ENCODE assay signal across 22 cellular contexts in the genomic region with DNA sequence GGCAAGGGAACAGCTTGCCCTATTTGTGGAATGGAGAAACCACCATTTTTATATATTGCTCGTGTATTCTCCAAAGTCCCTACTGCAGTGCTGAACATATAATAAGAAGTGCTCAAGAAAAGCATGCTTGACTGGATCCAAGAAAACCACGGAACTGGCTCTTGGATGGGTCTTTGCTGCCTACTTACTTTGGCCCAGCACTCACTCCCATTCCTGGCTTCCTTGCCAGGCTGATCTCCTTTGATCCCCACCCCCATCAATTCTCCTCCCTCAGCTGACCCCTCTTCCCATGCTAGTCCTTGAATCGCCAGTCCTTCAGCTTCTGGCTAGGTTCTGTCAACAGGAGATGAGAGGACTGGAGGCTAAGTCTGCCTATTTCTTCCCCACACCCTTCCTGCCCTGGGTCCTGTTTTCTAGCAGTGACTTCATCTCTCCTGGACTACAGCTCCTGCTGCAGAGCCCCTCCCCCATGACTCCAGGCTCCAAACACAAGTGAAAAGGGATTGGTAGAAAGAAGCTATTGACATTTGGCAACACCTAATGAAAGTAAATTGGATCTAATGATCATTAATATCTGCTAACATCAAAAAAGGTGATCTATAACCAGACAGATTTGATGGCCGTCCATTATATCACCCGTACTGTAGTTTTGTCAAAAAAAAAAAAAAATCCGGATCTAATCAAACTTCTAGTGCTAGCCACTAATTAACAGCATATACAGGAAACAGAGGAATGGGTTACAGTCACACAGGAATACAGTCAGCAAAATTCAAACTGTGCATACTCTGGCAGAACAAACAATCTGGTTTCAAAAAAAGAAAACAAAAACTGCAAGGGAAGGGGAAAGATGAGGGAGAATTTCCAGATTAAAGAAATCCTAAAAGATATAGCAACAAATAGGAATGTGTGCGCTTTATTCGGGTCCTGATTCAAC. TPM values are rescaled to one million over a fixed set of nuclear protein-coding genes. Genes with fewer than 3 reads are reported as not detected.
DNase-seq lines count a peak whose midpoint lies in the region; ATAC-seq, FAIRE-seq and TF ChIP-seq lines count a peak whose summit lies in the region.
"Had no signal": no experiment of that assay in that cellular context is flagged by ENCODE, and none has a peak within 500 bp of the region (broad histone marks: within the 10 kb centered on the region; RNA-seq: fewer than 3 reads in every experiment).

No MANE protein-coding gene starts in this region.

- no peak overlapping the region; the same call in 1 of the 2 replicates for H3K4me3 ChIP-seq in ACC112 (ENCODE audit: low read depth, low read length)
- peak overlapping the region; percentile 38 for H3K4me3 ChIP-seq in GM23248
- no peak overlapping the region for H3K4me3 ChIP-seq in astrocyte (ENCODE audit: insufficient read depth, low read depth, low read length)

- 20% methylated on average over 8 of the region's 8 CpGs for WGBS in GM23248 (ENCODE audit: low coverage in 1 of 2, low lambda C conversion rate in 2 of 2, missing lambda C conversion rate in 2 of 2), 2 experiments

- FAIRE-seq in astrocyte (lab: Jason Lieb, UNC): no peak

- H3K36me3 ChIP-seq in ACC112 (ENCODE audit: insufficient read depth, low read length): no peaks in the 10 kb centered on the region
- no peaks in the 10 kb centered on the region for H3K36me3 ChIP-seq in GM23248 (ENCODE audit: low read depth)
- no peaks in the 10 kb centered on the region for H3K36me3 ChIP-seq in astrocyte (ENCODE audit: insufficient read depth, low read length)
- H3K36me3 ChIP-seq: neutrophil had no signal

- no peak overlapping the region for H3K9ac ChIP-seq in GM23248
- no peak overlapping the region for H3K9ac ChIP-seq in astrocyte (ENCODE audit: low read length)
- H3K9ac ChIP-seq: SK-N-SH had no signal

- no peak overlapping the region for H3K27ac ChIP-seq in ACC112 (ENCODE audit: low read depth, low read length)
- H3K27ac ChIP-seq in GM23248: no peak overlapping the region
- H3K27ac ChIP-seq in astrocyte (ENCODE audit: low read depth, low read length): no peak overlapping the region
- H3K27ac ChIP-seq: neutrophil had no signal

- no peak for TF ChIP-seq CTCF in astrocyte (IDR thresholded peaks at IDR 0.05; ENCODE audit: insufficient read depth, low read depth, low read length)

- H3K79me2 ChIP-seq in ACC112 (ENCODE audit: control insufficient read depth, insufficient read depth, low read length, unreplicated experiment) (no peaks in the 10 kb centered on the region), GM23248 (ENCODE audit: insufficient read depth) (no peaks in the 10 kb centered on the region), astrocyte (ENCODE audit: insufficient read depth, low read length) (no peaks in the 10 kb centered on the region)

- H3K36me3 Mint-ChIP-seq in astrocyte (ENCODE audit: low read depth, unreplicated experiment): no peaks in the 10 kb centered on the region
- H3K36me3 Mint-ChIP-seq: CD4-positive, alpha-beta memory T cell had no signal

- H3K9me3 ChIP-seq in GM23248 (ENCODE audit: low read depth): no peaks in the 10 kb centered on the region
- no peaks in the 10 kb centered on the region for H3K9me3 ChIP-seq in astrocyte (ENCODE audit: insufficient read depth, low read depth, low read length)
- H3K9me3 ChIP-seq: neutrophil, SK-N-SH had no signal

- peak overlapping the region; percentile 37 for H3K27ac Mint-ChIP-seq in astrocyte (ENCODE audit: unreplicated experiment)
- H3K27ac Mint-ChIP-seq: activated CD4-positive, alpha-beta T cell treated with anti-CD3 and anti-CD28 coated beads, Interleukin-2, amount 10 ng/mL, durations not matched to agents 7 days and 5 days; CD4-positive, alpha-beta memory T cell had no signal

- DNase-seq in GM23248: peak; percentile 51
- no peak for DNase-seq in astrocyte (ENCODE audit: low read depth)
- peak; percentile 76 for DNase-seq in islet precursor cell
- DNase-seq in SKM-1 treated with dmso at 0.1 percent for 144 hours (lab: John Stamatoyannopoulos, UW; ENCODE audit: unreplicated experiment): no peak
- DNase-seq in NCI-H2107 (lab: John Stamatoyannopoulos, UW): no peak
- DNase-seq: activated CD4-positive, alpha-beta T cell treated with anti-CD3 and anti-CD28 coated beads, Interleukin-2, amount 10 ng/mL, durations not matched to agents 7 days and 5 days; amygdala; CD4-positive, alpha-beta memory T cell; cerebellar nuclear complex; effector CD4-positive, alpha-beta T cell; NCI-H1105; NCI-H2171; NCI-H774; SK-N-SH had no signal

- H3K4me3 Mint-ChIP-seq in astrocyte (ENCODE audit: unreplicated experiment): no peak overlapping the region
- H3K4me3 Mint-ChIP-seq: activated CD4-positive, alpha-beta T cell treated with anti-CD3 and anti-CD28 coated beads, Interleukin-2, amount 10 ng/mL, durations not matched to agents 7 days and 5 days; CD4-positive, alpha-beta memory T cell had no signal

- H2AFZ ChIP-seq in ACC112 (ENCODE audit: low read length, unreplicated experiment): peak overlapping the region; percentile 1
- H2AFZ ChIP-seq in GM23248: peak overlapping the region; percentile 73
- H2AFZ ChIP-seq in astrocyte (ENCODE audit: low read depth, low read length): no peak overlapping the region

- H3K9me2 ChIP-seq in GM23248 (ENCODE audit: insufficient read depth): no peaks in the 10 kb centered on the region
- H3K9me2 ChIP-seq: SK-N-SH had no signal

- no peaks in the 10 kb centered on the region for H3F3A ChIP-seq in GM23248 (ENCODE audit: insufficient read depth)

- no peaks in the 10 kb centered on the region for H3K4me1 ChIP-seq in ACC112 (ENCODE audit: control insufficient read depth, insufficient read depth, low read length, unreplicated experiment)
- H3K4me1 ChIP-seq in GM23248 (ENCODE audit: insufficient read depth): peaks cover 10% of the 10 kb centered on the region; the same call in 1 of the 2 replicates
- H3K4me1 ChIP-seq in astrocyte (ENCODE audit: insufficient read depth, low read length): no peaks in the 10 kb centered on the region

- no peak for ATAC-seq in HG02981 (IDR thresholded peaks at IDR 0.05; ENCODE audit: unreplicated experiment)
- ATAC-seq in HG03108 (IDR thresholded peaks at IDR 0.05; ENCODE audit: unreplicated experiment): no peak

- in situ Hi-C loops in GM23248 (cut with MboI): no loop called here

- no peaks in the 10 kb centered on the region for H4K20me1 ChIP-seq in GM23248 (ENCODE audit: insufficient read depth)
- H4K20me1 ChIP-seq in astrocyte (ENCODE audit: insufficient read depth, low read length): no peaks in the 10 kb centered on the region

- peaks cover 11% of the 10 kb centered on the region for H3K4me1 Mint-ChIP-seq in astrocyte (ENCODE audit: low read depth, unreplicated experiment)
- H3K4me1 Mint-ChIP-seq: activated CD4-positive, alpha-beta T cell treated with anti-CD3 and anti-CD28 coated beads, Interleukin-2, amount 10 ng/mL, durations not matched to agents 7 days and 5 days; CD4-positive, alpha-beta memory T cell had no signal

- peaks cover 20% of the 10 kb centered on the region for H3K27me3 Mint-ChIP-seq in astrocyte (ENCODE audit: low read depth, unreplicated experiment)

- H3K9me3 Mint-ChIP-seq in astrocyte (ENCODE audit: unreplicated experiment): no peaks in the 10 kb centered on the region
- H3K9me3 Mint-ChIP-seq: activated CD4-positive, alpha-beta T cell treated with anti-CD3 and anti-CD28 coated beads, Interleukin-2, amount 10 ng/mL, durations not matched to agents 7 days and 5 days; CD4-positive, alpha-beta memory T cell had no signal

- H3K4me2 ChIP-seq in GM23248 (ENCODE audit: unreplicated experiment) (peak overlapping the region; percentile 51), astrocyte (ENCODE audit: low read length) (no peak overlapping the region)
- H3K4me2 ChIP-seq: SK-N-SH had no signal

- H3K27me3 ChIP-seq in ACC112 (ENCODE audit: insufficient read depth, low read length): peaks cover 40% of the 10 kb centered on the region
- H3K27me3 ChIP-seq in GM23248 (replicated peaks; ENCODE audit: insufficient read depth): no peaks in the 10 kb centered on the region
- H3K27me3 ChIP-seq in astrocyte (ENCODE audit: insufficient read depth, low read length): peaks cover 15% of the 10 kb centered on the region

RNA-seq across cellular contexts. Expression of a gene that starts 7.8 kb away (rescaled TPM):
- not detected in 2 replicates for total RNA-seq in GM23248 (2014; rRNA removed; shearing (Covaris generic))
- polyA plus RNA-seq in GM23248 (2016; fragmentation: Nextera tagmentation; extraction: Ambion mirVana): not detected in 2 replicates
- total RNA-seq in astrocyte: not detected in 2 replicates
- total RNA-seq: activated CD4-positive, alpha-beta T cell treated with anti-CD3 and anti-CD28 coated beads, Interleukin-2, amount 10 ng/mL, durations not matched to agents 7 days and 5 days; CD4-positive, alpha-beta memory T cell; HT1080; LHCN-M2; mononuclear cell; temporal lobe had no signal
- polyA plus RNA-seq: CD4-positive, alpha-beta memory T cell; SK-N-SH had no signal

RNA-seq across cellular contexts. Expression of a gene that starts 54.0 kb away (rescaled TPM):
- 10.6 and 10.8 TPM in 2 replicates for total RNA-seq in GM23248 (2014; rRNA removed; shearing (Covaris generic))
- 16.7 and 17.7 TPM in 2 replicates for polyA plus RNA-seq in GM23248 (2016; fragmentation: Nextera tagmentation; extraction: Ambion mirVana)
- total RNA-seq in astrocyte: 0.32 and 0.36 TPM in 2 replicates

Comparison
In these comparisons a context has a peak if more than half of its experiments do, and no peak if none do; other contexts are left out.
1. DNase-seq: peak in GM23248 (single experiment) and islet precursor cell (single experiment); none in astrocyte (single experiment), SKM-1 treated with dmso at 0.1 percent for 144 hours (single experiment) and NCI-H2107 (single experiment).